19 cellular contexts compared by ENCODE assay signal in the genomic region with DNA sequence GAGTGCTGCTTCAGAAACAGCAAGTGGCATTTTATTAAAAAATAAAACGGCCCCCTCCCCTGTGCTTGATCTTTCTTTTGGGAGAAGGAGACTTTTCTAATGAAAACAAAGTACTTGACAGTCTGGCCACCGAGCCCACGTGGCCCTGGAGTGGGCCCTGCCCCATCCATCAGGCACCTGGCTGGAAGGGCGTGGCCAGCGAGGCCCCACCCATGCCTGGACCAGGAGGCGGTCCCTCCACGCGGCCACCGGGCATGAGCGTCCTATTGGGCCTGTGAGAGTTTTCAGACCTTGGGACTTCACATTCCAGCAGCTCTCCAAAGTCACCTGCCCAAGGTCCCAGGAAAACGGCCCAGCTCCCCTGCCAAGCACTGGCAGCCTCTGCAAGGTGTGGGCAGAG.
DNase-seq lines count a peak whose midpoint lies in the region; TF ChIP-seq lines count a peak whose summit lies in the region.
"Had no signal": no experiment of that assay in that cellular context is flagged by ENCODE, and none has a peak within 500 bp of the region (broad histone marks: within the 10 kb centered on the region; RNA-seq: fewer than 3 reads in every experiment).

No MANE protein-coding gene starts in this region.

- no peak overlapping the region for H3K9ac ChIP-seq in iPS-18a (ENCODE audit: low read length)
- H3K9ac ChIP-seq in Karpas-422 (ENCODE audit: low read length): no peak overlapping the region

- TF ChIP-seq EP300 in sigmoid colon (IDR thresholded peaks at IDR 0.05): no peak

- H3K36me3 ChIP-seq in H7 (replicated peaks; ENCODE audit: control insufficient read depth, insufficient read depth, low read length) (no peaks in the 10 kb centered on the region), iPS-18a (ENCODE audit: control insufficient read depth, low read depth, low read length) (no peaks in the 10 kb centered on the region), sigmoid colon (peaks cover 0 to 45% (median 27%) of the 10 kb centered on the region in 4 donors), Karpas-422 (ENCODE audit: insufficient read depth, low read length) (no peaks in the 10 kb centered on the region)

- no peak overlapping the region for H3K27ac ChIP-seq in iPS-18a (ENCODE audit: low read length)
- peak overlapping the region; percentile 6 to 98 (median 94) for H3K27ac ChIP-seq in sigmoid colon
- H3K27ac ChIP-seq in Karpas-422 (ENCODE audit: low read length): no peak overlapping the region
- H3K27ac ChIP-seq: epithelial cell of prostate, SK-N-MC had no signal

- no peak overlapping the region for H2AFZ ChIP-seq in Karpas-422 (ENCODE audit: low read length)

- no peak overlapping the region for H3K4me2 ChIP-seq in Karpas-422 (ENCODE audit: low read depth, low read length, poor library complexity, severe bottlenecking)

- no peak overlapping the region; the same call in 1 of the 2 replicates for H3K4me3 ChIP-seq in H7 (ENCODE audit: insufficient read depth, low read depth, low read length)
- peak overlapping the region; percentile 33 for H3K4me3 ChIP-seq in iPS-18a (ENCODE audit: low read length)
- H3K4me3 ChIP-seq in sigmoid colon: no peak overlapping the region
- no peak overlapping the region for H3K4me3 ChIP-seq in Karpas-422 (ENCODE audit: low read length)
- H3K4me3 ChIP-seq: Peyer's patch, SK-N-MC had no signal

- H4K20me1 ChIP-seq in Karpas-422 (ENCODE audit: insufficient read depth, low read depth, low read length): no peaks in the 10 kb centered on the region

- intact Hi-C loops in sigmoid colon (cut with DNase I): no loop called here

- no peak for TF ChIP-seq CTCF in sigmoid colon (IDR thresholded peaks at IDR 0.05)

- no peak for TF ChIP-seq POLR2A in sigmoid colon (IDR thresholded peaks at IDR 0.05)

- H3K27me3 ChIP-seq in H7 (ENCODE audit: control insufficient read depth, insufficient read depth, low read length): peaks cover 13% of the 10 kb centered on the region; the same call in 1 of the 2 replicates
- H3K27me3 ChIP-seq in iPS-18a (ENCODE audit: control insufficient read depth, insufficient read depth, low read length): peaks cover 43% of the 10 kb centered on the region
- no peaks in the 10 kb centered on the region for H3K27me3 ChIP-seq in sigmoid colon
- no peaks in the 10 kb centered on the region for H3K27me3 ChIP-seq in Karpas-422 (ENCODE audit: low read length)
- H3K27me3 ChIP-seq: Peyer's patch had no signal

- no peaks in the 10 kb centered on the region for H3K9me3 ChIP-seq in iPS-18a (ENCODE audit: control insufficient read depth, low read depth, low read length)
- no peaks in the 10 kb centered on the region for H3K9me3 ChIP-seq in sigmoid colon
- no peaks in the 10 kb centered on the region for H3K9me3 ChIP-seq in Karpas-422 (ENCODE audit: low read length)
- H3K9me3 ChIP-seq: Peyer's patch had no signal

- WGBS in sigmoid colon, 2 donors: 28 to 68% methylated on average over 11 of the region's 11 CpGs

- peaks cover 21% of the 10 kb centered on the region for H3K4me1 ChIP-seq in iPS-18a (ENCODE audit: control insufficient read depth, low read depth, low read length)
- peaks cover 0 to 99% (median 88%) of the 10 kb centered on the region in 4 donors for H3K4me1 ChIP-seq in sigmoid colon
- H3K4me1 ChIP-seq in Karpas-422 (ENCODE audit: low read length): no peaks in the 10 kb centered on the region

- no peaks in the 10 kb centered on the region for H3K79me2 ChIP-seq in Karpas-422 (ENCODE audit: low read length)

- peak; percentile 96 for DNase-seq in H7
- DNase-seq in NCI-H510A treated with DMSO at 0.1 percent for 48 hours (lab: John Stamatoyannopoulos, UW): peak; percentile 73
- DNase-seq in sigmoid colon: no peak
- no peak for DNase-seq in NCI-H2107 (lab: John Stamatoyannopoulos, UW)
- DNase-seq in Karpas-422: no peak
- no peak for DNase-seq in NOMO-1 treated with DMSO at 0.1 percent for 48 hours (lab: John Stamatoyannopoulos, UW; ENCODE audit: unreplicated experiment)
- DNase-seq in HCEC 1CT: no peak
- DNase-seq: AML-193; dermis blood vessel endothelial cell; foreskin melanocyte; MM.1S; NCI-H1694 treated with DMSO at 0.1 percent for 48 hours; stimulated activated CD4-positive, alpha-beta T cell treated with anti-CD3 and anti-CD28 coated beads, Interleukin-4, amount 100 ng/mL, for 1 hour; substantia nigra; T1000 had no signal

- no peaks in the 10 kb centered on the region for H3K9me2 ChIP-seq in Karpas-422 (replicated peaks; ENCODE audit: insufficient read depth, low read length)

Comparison
In these comparisons a context has a peak if more than half of its experiments do, and no peak if none do; other contexts are left out.
1. DNase-seq: peak in H7 (single experiment) and NCI-H510A treated with DMSO at 0.1 percent for 48 hours (single experiment); none in sigmoid colon (single experiment), NCI-H2107 (single experiment), Karpas-422 (single experiment), NOMO-1 treated with DMSO at 0.1 percent for 48 hours (single experiment) and HCEC 1CT (single experiment).
2. H3K27ac ChIP-seq: peak in sigmoid colon (4 of 4); none in iPS-18a (single experiment) and Karpas-422 (single experiment).